In genomic region chr10:101052285-101052684, GRCh38 we compare ENCODE assay signal across 14 cellular contexts. TPM values are rescaled to one million over a fixed set of nuclear protein-coding genes. Genes with fewer than 3 reads are reported as not detected.
A peak's percentile ranks its signal among the peaks of the same experiment; 100 is the strongest.
DNase-seq lines count a peak whose midpoint lies in the region; ATAC-seq and TF ChIP-seq lines count a peak whose summit lies in the region.
"Had no signal": no experiment of that assay in that cellular context is flagged by ENCODE, and none has a peak within 500 bp of the region (broad histone marks: within the 10 kb centered on the region; RNA-seq: fewer than 3 reads in every experiment).

No MANE protein-coding gene starts in this region.

- no peak overlapping the region for H3K4me3 Mint-ChIP-seq in CD4-positive, alpha-beta T cell
- H3K4me3 Mint-ChIP-seq: GM23338; neural crest cell; stimulated activated effector memory CD8-positive, alpha-beta T cell treated with anti-CD3 and anti-CD28 coated beads, Interleukin-12 subunit alpha, Interleukin-12 subunit beta, amount 100 ng/mL, for 72 hours had no signal

- ATAC-seq in left ventricle myocardium superior: peak; percentile 48
- no peak for ATAC-seq in CD4-positive, alpha-beta T cell (ENCODE audit: poor library complexity)
- ATAC-seq in GM21515 (IDR thresholded peaks at IDR 0.05; ENCODE audit: unreplicated experiment): no peak
- ATAC-seq in GM18505 (IDR thresholded peaks at IDR 0.05; ENCODE audit: unreplicated experiment): no peak
- ATAC-seq: GM23338; stimulated activated effector memory CD8-positive, alpha-beta T cell treated with anti-CD3 and anti-CD28 coated beads, Interleukin-12 subunit alpha, Interleukin-12 subunit beta, amount 100 ng/mL, for 72 hours had no signal

- no peak overlapping the region for H3K27ac Mint-ChIP-seq in CD4-positive, alpha-beta T cell
- H3K27ac Mint-ChIP-seq: GM23338; stimulated activated effector memory CD8-positive, alpha-beta T cell treated with anti-CD3 and anti-CD28 coated beads, Interleukin-12 subunit alpha, Interleukin-12 subunit beta, amount 100 ng/mL, for 72 hours had no signal

- H3K36me3 ChIP-seq in adipocyte (ENCODE audit: control insufficient read depth, insufficient read depth, low read length, severe bottlenecking): no peaks in the 10 kb centered on the region

- H3K4me1 Mint-ChIP-seq in CD4-positive, alpha-beta T cell (ENCODE audit: low read depth): peaks cover 14% of the 10 kb centered on the region

- H3K9me3 Mint-ChIP-seq in CD4-positive, alpha-beta T cell: no peaks in the 10 kb centered on the region
- H3K9me3 Mint-ChIP-seq: GM23338; neural crest cell; stimulated activated effector memory CD8-positive, alpha-beta T cell treated with anti-CD3 and anti-CD28 coated beads, Interleukin-12 subunit alpha, Interleukin-12 subunit beta, amount 100 ng/mL, for 72 hours had no signal

- H3K4me1 ChIP-seq in adipocyte (ENCODE audit: control insufficient read depth, insufficient read depth, low read length): peaks cover 31% of the 10 kb centered on the region

- H3K36me3 Mint-ChIP-seq in CD4-positive, alpha-beta T cell (ENCODE audit: low read depth): no peaks in the 10 kb centered on the region

- intact Hi-C loops in left ventricle myocardium superior (cut with micrococcal nuclease): no loop called here
- intact Hi-C loops in cardiac septum (cut with DNase I): loop anchor here (5.0 kb wide), 1 partner anchor 90 kb away; no protein-coding TSS in a partner anchor
- intact Hi-C loops in CD4-positive, alpha-beta T cell (cut with DNase I, micrococcal nuclease): loop anchor here in 1 of 2 experiments (5.0 kb wide), 1 partner anchor 90 kb away; no protein-coding TSS in a partner anchor

- peaks cover 37% of the 10 kb centered on the region for H3K27me3 Mint-ChIP-seq in CD4-positive, alpha-beta T cell

- TF ChIP-seq CTCF in CD4-positive, alpha-beta T cell (IDR thresholded peaks at IDR 0.05): no peak

- CTCF ChIA-PET in CD4-positive, alpha-beta T cell (lab: Charles Lee): interaction anchor here (1.2 to 3.2 kb wide), 4 partner anchors 9 to 38 kb away, joined by 4 to 45 read pairs (median 22); partner anchors contain the start of gene KAZALD1

- no peak for DNase-seq in left ventricle myocardium superior
- no peak for DNase-seq in cardiac septum (ENCODE audit: low spot score)
- peak; percentile 87 for DNase-seq in adipocyte (ENCODE audit: low read depth)
- DNase-seq in glomerular visceral epithelial cell (ENCODE audit: extremely low spot score): peak; percentile 57
- DNase-seq in iPS-NIHi7 (ENCODE audit: extremely low spot score): no peak
- DNase-seq in CD4-positive, alpha-beta T cell: no peak
- DNase-seq: activated naive CD4-positive, alpha-beta T cell; NCI-H510A treated with DMSO at 0.1 percent for 48 hours had no signal

- H3K9me3 ChIP-seq in adipocyte (ENCODE audit: control insufficient read depth, low read length): no peaks in the 10 kb centered on the region
- no peaks in the 10 kb centered on the region for H3K9me3 ChIP-seq in CD4-positive, alpha-beta T cell (ENCODE audit: control insufficient read depth, low read length)
- H3K9me3 ChIP-seq: BLaER1 had no signal

- no peak overlapping the region for H3K27ac ChIP-seq in CD4-positive, alpha-beta T cell (ENCODE audit: low read depth, low read length)
- H3K27ac ChIP-seq: BLaER1 had no signal

- no peak for TF ChIP-seq POLR2A in GM18505 (IDR thresholded peaks at IDR 0.05; ENCODE audit: borderline replicate concordance, extremely low read depth, insufficient read depth, insufficient read length)

- POLR2A ChIA-PET in CD4-positive, alpha-beta T cell (lab: Charles Lee): no interaction called here

- no peak overlapping the region for H3K4me3 ChIP-seq in adipocyte (ENCODE audit: low read length)
- H3K4me3 ChIP-seq: BLaER1, GM23338 had no signal

- peak overlapping the region; percentile 53 for H3K9ac ChIP-seq in adipocyte (ENCODE audit: low read length)
- H3K9ac ChIP-seq: BLaER1 had no signal

- peaks cover 22% of the 10 kb centered on the region for H3K27me3 ChIP-seq in adipocyte (replicated peaks; ENCODE audit: control insufficient read depth, insufficient read depth, low read length)
- peaks cover 37% of the 10 kb centered on the region for H3K27me3 ChIP-seq in CD4-positive, alpha-beta T cell (ENCODE audit: control insufficient read depth, insufficient read depth, low read length)

RNA-seq across cellular contexts. Expression of gene KAZALD1, which starts 9.5 kb away (rescaled TPM):
- 7.8 TPM for total RNA-seq in left ventricle myocardium superior
- 12.1 TPM for total RNA-seq in cardiac septum
- not detected for total RNA-seq in CD4-positive, alpha-beta T cell

RNA-seq across cellular contexts. Expression of gene SFXN3, which starts 21.3 kb away (rescaled TPM):
- total RNA-seq in left ventricle myocardium superior (11.0 TPM), cardiac septum (30.8 TPM)
- 10 to 100 TPM; 43.2 to 48.3 TPM for total RNA-seq in CD4-positive, alpha-beta T cell

RNA-seq across cellular contexts. Expression of gene PDZD7, which starts 21.4 kb away (rescaled TPM):
- 0.17 TPM for total RNA-seq in left ventricle myocardium superior
- 0.40 TPM for total RNA-seq in cardiac septum
- total RNA-seq in CD4-positive, alpha-beta T cell: 1 to 10 TPM; 1.7 to 3.1 TPM

RNA-seq across cellular contexts. Expression of gene LZTS2, which starts 52.7 kb away (rescaled TPM):
- 44.9 TPM for total RNA-seq in left ventricle myocardium superior
- total RNA-seq in cardiac septum: 47.2 TPM
- total RNA-seq in CD4-positive, alpha-beta T cell: 1 to 10 TPM; 9.0 to 9.6 TPM

Comparison
In these comparisons a context has a peak if more than half of its experiments do, and no peak if none do; other contexts are left out.
1. DNase-seq: peak in adipocyte (single experiment) and glomerular visceral epithelial cell (single experiment); none in left ventricle myocardium superior (single experiment), cardiac septum (single experiment), iPS-NIHi7 (single experiment) and CD4-positive, alpha-beta T cell (0 of 10).